In the genomic region with DNA sequence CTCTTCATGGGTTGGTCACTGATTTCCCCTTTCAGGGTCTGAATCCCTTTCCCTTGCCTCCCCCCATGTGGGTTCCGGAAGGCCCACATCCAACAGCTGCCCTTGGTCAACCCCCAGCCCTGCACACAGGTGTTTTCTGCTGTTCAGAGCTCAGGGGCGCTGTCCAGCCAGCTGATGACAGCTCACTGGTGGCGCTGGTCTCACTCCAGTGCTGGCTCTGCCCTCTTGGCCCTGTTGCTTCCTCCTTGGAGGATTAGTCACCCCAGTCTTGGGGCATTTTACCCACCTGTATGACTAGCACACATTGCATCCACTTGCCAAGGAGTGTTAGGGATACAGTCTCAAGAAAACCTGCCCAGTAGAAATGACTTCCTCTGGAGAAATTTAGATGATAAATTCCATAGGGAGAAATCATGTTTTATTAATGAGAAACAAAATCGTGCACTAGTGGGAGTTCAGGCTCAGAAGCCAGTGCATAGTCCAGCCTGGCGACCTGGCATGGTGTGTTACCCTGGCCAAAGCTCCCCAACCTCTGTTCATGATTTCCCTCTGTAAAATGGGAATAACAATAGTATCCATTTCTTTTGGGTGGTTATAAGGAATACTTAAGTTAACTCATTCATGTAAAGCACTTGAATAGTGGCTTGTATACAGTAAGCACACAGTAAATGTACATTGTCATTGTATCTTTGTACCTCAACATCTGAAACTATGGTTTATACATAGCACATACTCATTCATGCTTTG, we compare ENCODE assay signal across 13 cellular contexts. TPM values are rescaled to one million over a fixed set of nuclear protein-coding genes. Genes with fewer than 3 reads are reported as not detected.
DNase-seq lines count a peak whose midpoint lies in the region; ATAC-seq and TF ChIP-seq lines count a peak whose summit lies in the region.
"Had no signal": no experiment of that assay in that cellular context is flagged by ENCODE, and none has a peak within 500 bp of the region (broad histone marks: within the 10 kb centered on the region; RNA-seq: fewer than 3 reads in every experiment).

No MANE protein-coding gene starts in this region.

- H3K9ac ChIP-seq in SK-N-SH (no peak overlapping the region), iPS-15b (ENCODE audit: low read depth, low read length) (no peak overlapping the region)

- H3K27me3 ChIP-seq in SK-N-SH (ENCODE audit: insufficient read depth) (no peaks in the 10 kb centered on the region), iPS-15b (ENCODE audit: control insufficient read depth, insufficient read depth, low read length) (no peaks in the 10 kb centered on the region), sigmoid colon (no peaks in the 10 kb centered on the region)

- no peak for TF ChIP-seq RAD21 in SK-N-SH (IDR thresholded peaks at IDR 0.05; ENCODE audit: low read length)

- peaks cover 8 to 24% of the 10 kb centered on the region in 2 experiments for H3K36me3 ChIP-seq in SK-N-SH (replicated peaks in 1 of 2; ENCODE audit: control insufficient read depth in 1 of 2, insufficient read depth in 2 of 2, low read length in 1 of 2)
- H3K36me3 ChIP-seq in iPS-15b (ENCODE audit: control insufficient read depth, insufficient read depth, low read length), result no peaks in the 10 kb centered on the region
- H3K36me3 ChIP-seq in sigmoid colon, result no peaks in the 10 kb centered on the region

- H3K9me2 ChIP-seq in SK-N-SH, result no peaks in the 10 kb centered on the region

- TF ChIP-seq CTCF in SK-N-SH (IDR thresholded peaks at IDR 0.05) (0 out of 2 replicates have a peak, but pooled peaks have one; percentile 9), sigmoid colon (IDR thresholded peaks at IDR 0.05) (no peak)

- ATAC-seq in HG03432 (IDR thresholded peaks at IDR 0.05; ENCODE audit: unreplicated experiment), result peak; percentile 47
- ATAC-seq in GM21528 (IDR thresholded peaks at IDR 0.05; ENCODE audit: low FRiP score, unreplicated experiment), result no peak
- no peak for ATAC-seq in GM18498 (IDR thresholded peaks at IDR 0.05; ENCODE audit: unreplicated experiment)

- CTCF ChIA-PET in SK-N-SH (lab: Yijun Ruan, JAX), result interaction anchor here (1.3 to 1.4 kb wide), 3 partner anchors 17 to 26 kb away, joined by 3 to 5 read pairs (median 5); no protein-coding TSS in a partner anchor

- TF ChIP-seq POLR2A in sigmoid colon (IDR thresholded peaks at IDR 0.05), result no peak

- no peak for DNase-seq in SK-N-SH
- DNase-seq in sigmoid colon, result no peak
- DNase-seq in globus pallidus (ENCODE audit: low spot score), result no peak
- DNase-seq in hepatic stellate cell (ENCODE audit: low spot score), result no peak
- DNase-seq: activated naive CD8-positive, alpha-beta T cell treated with anti-CD3 and anti-CD28 coated beads, Interleukin-2, amount 10 ng/mL, durations not matched to agents 7 days and 5 days; CD4-positive, CD25-positive, alpha-beta regulatory T cell; effector CD8-positive, alpha-beta T cell; KBM-7; NCI-H2171 had no signal

- intact Hi-C loops in sigmoid colon (cut with DNase I), result loop anchor here (5.0 kb wide), 1 partner anchor 55 kb away; no protein-coding TSS in a partner anchor

- H2AFZ ChIP-seq in SK-N-SH (ENCODE audit: low read depth), result no peak overlapping the region

- peaks cover 2 to 91% of the 10 kb centered on the region in 2 experiments for H3K4me1 ChIP-seq in SK-N-SH (ENCODE audit: control insufficient read depth in 1 of 2, insufficient read depth in 2 of 2, low read depth in 1 of 2, low read length in 1 of 2)
- H3K4me1 ChIP-seq in iPS-15b (ENCODE audit: control insufficient read depth, insufficient read depth, low read length), result peaks cover 33% of the 10 kb centered on the region
- peaks cover 0 to 82% (median 77%) of the 10 kb centered on the region in 4 donors for H3K4me1 ChIP-seq in sigmoid colon

- H3F3A ChIP-seq in SK-N-SH (replicated peaks; ENCODE audit: insufficient read depth), result peaks cover 80% of the 10 kb centered on the region

- POLR2A ChIA-PET in SK-N-SH (lab: Yijun Ruan, JAX), result no interaction called here

- TF ChIP-seq EP300 in SK-N-SH (IDR thresholded peaks at IDR 0.05; ENCODE audit: borderline replicate concordance in 1 of 2, low read depth in 1 of 2, low read length in 1 of 2), result peak in 1 of 2 experiments; percentile 55; a peak in 2 of 4 replicates
- TF ChIP-seq EP300 in sigmoid colon (IDR thresholded peaks at IDR 0.05), result no peak

- H4K20me1 ChIP-seq in SK-N-SH (ENCODE audit: insufficient read depth), result peaks cover 76% of the 10 kb centered on the region

- peak overlapping the region; percentile 53 to 96; a peak in 3 of 4 replicates for H3K27ac ChIP-seq in SK-N-SH (ENCODE audit: low read depth in 2 of 2, low read length in 1 of 2)
- H3K27ac ChIP-seq in sigmoid colon, result peak overlapping the region in 3 of 4 donors; percentile 6 to 95 (median 63)

- H3K4me3 ChIP-seq in SK-N-SH (ENCODE audit: low read depth in 2 of 2, low read length in 1 of 2) (no peak overlapping the region), iPS-15b (ENCODE audit: low read depth, low read length) (peak overlapping the region; percentile 16), sigmoid colon (no peak overlapping the region)

- H3K79me2 ChIP-seq in SK-N-SH (ENCODE audit: insufficient read depth), result peaks cover 100% of the 10 kb centered on the region

- no peaks in the 10 kb centered on the region for H3K9me3 ChIP-seq in SK-N-SH
- no peaks in the 10 kb centered on the region for H3K9me3 ChIP-seq in iPS-15b (ENCODE audit: control insufficient read depth, insufficient read depth, low read length)
- H3K9me3 ChIP-seq in sigmoid colon, result no peaks in the 10 kb centered on the region

- peak overlapping the region; percentile 62 for H3K4me2 ChIP-seq in SK-N-SH

- 32% methylated on average over 5 of the region's 5 CpGs for WGBS in SK-N-SH (ENCODE audit: low lambda C conversion rate)
- WGBS in sigmoid colon, 2 donors, result 28 to 74% methylated on average over 5 of the region's 5 CpGs

TF ChIP-seq in SK-N-SH, 30 proteins besides CTCF, POLR2A, EP300 and RAD21 (continues in another document):
- TF ChIP-seq ELF1 (IDR thresholded peaks at IDR 0.05) (no peak), GATA2 (CRISPR knock-in tag; IDR thresholded peaks at IDR 0.05) (no peak), MXI1 (IDR thresholded peaks at IDR 0.05; ENCODE audit: low read depth, low read length) (no peak), FOSL2 (IDR thresholded peaks at IDR 0.05; ENCODE audit: borderline replicate concordance, low read depth) (peak; percentile 73; the same call in 1 of the 2 replicates), FOXJ3 (CRISPR knock-in tag; IDR thresholded peaks at IDR 0.05) (no peak), TCF12 (IDR thresholded peaks at IDR 0.05) (peak; percentile 87), RXRA (IDR thresholded peaks at IDR 0.05; ENCODE audit: borderline replicate concordance, low read depth) (peak; percentile 64; the same call in 1 of the 2 replicates), TEAD4 (IDR thresholded peaks at IDR 0.05; ENCODE audit: borderline replicate concordance, insufficient read depth) (peak; percentile 45; the same call in 1 of the 2 replicates), YY1 (IDR thresholded peaks at IDR 0.05; ENCODE audit: low read depth) (0 out of 2 replicates have a peak, but pooled peaks have one; percentile 23), JUND (IDR thresholded peaks at IDR 0.05) (peak; percentile 75), MEF2A (IDR thresholded peaks at IDR 0.05; ENCODE audit: borderline replicate concordance, low read depth) (0 out of 2 replicates have a peak, but pooled peaks have one; percentile 18), NFIC (IDR thresholded peaks at IDR 0.05; ENCODE audit: borderline replicate concordance) (peak; percentile 80), SIN3A (IDR thresholded peaks at IDR 0.05; ENCODE audit: borderline replicate concordance, low read depth, low read length) (peak; percentile 74; the same call in 1 of the 2 replicates)
- TF ChIP-seq, protein P1, sequence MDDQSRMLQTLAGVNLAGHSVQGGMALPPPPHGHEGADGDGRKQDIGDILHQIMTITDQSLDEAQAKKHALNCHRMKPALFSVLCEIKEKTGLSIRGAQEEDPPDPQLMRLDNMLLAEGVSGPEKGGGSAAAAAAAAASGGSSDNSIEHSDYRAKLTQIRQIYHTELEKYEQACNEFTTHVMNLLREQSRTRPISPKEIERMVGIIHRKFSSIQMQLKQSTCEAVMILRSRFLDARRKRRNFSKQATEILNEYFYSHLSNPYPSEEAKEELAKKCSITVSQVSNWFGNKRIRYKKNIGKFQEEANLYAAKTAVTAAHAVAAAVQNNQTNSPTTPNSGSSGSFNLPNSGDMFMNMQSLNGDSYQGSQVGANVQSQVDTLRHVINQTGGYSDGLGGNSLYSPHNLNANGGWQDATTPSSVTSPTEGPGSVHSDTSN (IDR thresholded peaks at IDR 0.05), result peak; percentile 65
- TF ChIP-seq, protein P2, sequence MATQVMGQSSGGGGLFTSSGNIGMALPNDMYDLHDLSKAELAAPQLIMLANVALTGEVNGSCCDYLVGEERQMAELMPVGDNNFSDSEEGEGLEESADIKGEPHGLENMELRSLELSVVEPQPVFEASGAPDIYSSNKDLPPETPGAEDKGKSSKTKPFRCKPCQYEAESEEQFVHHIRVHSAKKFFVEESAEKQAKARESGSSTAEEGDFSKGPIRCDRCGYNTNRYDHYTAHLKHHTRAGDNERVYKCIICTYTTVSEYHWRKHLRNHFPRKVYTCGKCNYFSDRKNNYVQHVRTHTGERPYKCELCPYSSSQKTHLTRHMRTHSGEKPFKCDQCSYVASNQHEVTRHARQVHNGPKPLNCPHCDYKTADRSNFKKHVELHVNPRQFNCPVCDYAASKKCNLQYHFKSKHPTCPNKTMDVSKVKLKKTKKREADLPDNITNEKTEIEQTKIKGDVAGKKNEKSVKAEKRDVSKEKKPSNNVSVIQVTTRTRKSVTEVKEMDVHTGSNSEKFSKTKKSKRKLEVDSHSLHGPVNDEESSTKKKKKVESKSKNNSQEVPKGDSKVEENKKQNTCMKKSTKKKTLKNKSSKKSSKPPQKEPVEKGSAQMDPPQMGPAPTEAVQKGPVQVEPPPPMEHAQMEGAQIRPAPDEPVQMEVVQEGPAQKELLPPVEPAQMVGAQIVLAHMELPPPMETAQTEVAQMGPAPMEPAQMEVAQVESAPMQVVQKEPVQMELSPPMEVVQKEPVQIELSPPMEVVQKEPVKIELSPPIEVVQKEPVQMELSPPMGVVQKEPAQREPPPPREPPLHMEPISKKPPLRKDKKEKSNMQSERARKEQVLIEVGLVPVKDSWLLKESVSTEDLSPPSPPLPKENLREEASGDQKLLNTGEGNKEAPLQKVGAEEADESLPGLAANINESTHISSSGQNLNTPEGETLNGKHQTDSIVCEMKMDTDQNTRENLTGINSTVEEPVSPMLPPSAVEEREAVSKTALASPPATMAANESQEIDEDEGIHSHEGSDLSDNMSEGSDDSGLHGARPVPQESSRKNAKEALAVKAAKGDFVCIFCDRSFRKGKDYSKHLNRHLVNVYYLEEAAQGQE (IDR thresholded peaks at IDR 0.05; ENCODE audit: low read depth, low read length), result peak; percentile 93

RNA-seq across cellular contexts. Expression of gene CRIM1, which starts 21.6 kb away (rescaled TPM):
- polyA plus RNA-seq in SK-N-SH (2012; rRNA removed) (228 and 244 TPM in 2 replicates), sigmoid colon (10 to 100 TPM in 1 of 3 donors, 1 to 10 TPM in 2; 3.0 to 14.8 (median 3.9) TPM)
- 191 and 233 TPM in 2 replicates for polyA plus RNA-seq in SK-N-SH (2012; cell fraction: cytosol; rRNA removed)
- polyA plus RNA-seq in SK-N-SH (2012; cell fraction: nucleus; rRNA removed), result 201 and 239 TPM in 2 replicates
- 100 to 1,000 TPM in 1 of 4 donors, 10 to 100 TPM in 3; 55.6 to 148 (median 64.2) TPM for total RNA-seq in sigmoid colon

Comparison
In these comparisons a context has a peak if more than half of its experiments do, and no peak if none do; other contexts are left out.
1. RNA of gene CRIM1, which starts 21.6 kb away (polyA plus RNA-seq): 191 to 244 TPM in SK-N-SH; 3.0 to 14.8 TPM in sigmoid colon; every median in the first group is over 10 times any median in the second.